ENCODE assay signal across 8 cellular contexts in genomic region chr11:101880208-101880607, GRCh38. TPM values are rescaled to one million over a fixed set of nuclear protein-coding genes. Genes with fewer than 3 reads are reported as not detected.
DNase-seq lines count a peak whose midpoint lies in the region; ATAC-seq and TF ChIP-seq lines count a peak whose summit lies in the region.

No MANE protein-coding gene starts in this region.

- peaks cover 5% of the 10 kb centered on the region for H3K4me1 Mint-ChIP-seq in progenitor cell of endocrine pancreas (ENCODE audit: low read depth)

- intact Hi-C loops in left cardiac atrium (cut with DNase I) = no loop called here

- no peak for ATAC-seq in left cardiac atrium

- H3K9me3 Mint-ChIP-seq in progenitor cell of endocrine pancreas (ENCODE audit: low read depth) = peaks cover 8% of the 10 kb centered on the region

- no peak overlapping the region for H3K27ac ChIP-seq in coronary artery

- no peaks in the 10 kb centered on the region for H3K27me3 Mint-ChIP-seq in progenitor cell of endocrine pancreas

- H3K27ac Mint-ChIP-seq in progenitor cell of endocrine pancreas = no peak overlapping the region

- no peaks in the 10 kb centered on the region for H3K36me3 Mint-ChIP-seq in progenitor cell of endocrine pancreas (ENCODE audit: insufficient read depth)

- TF ChIP-seq CTCF in cardiac fibroblast (IDR thresholded peaks at IDR 0.05; ENCODE audit: low read depth, low read length) (peak; percentile 62), progenitor cell of endocrine pancreas (IDR thresholded peaks at IDR 0.05; ENCODE audit: unreplicated experiment) (peak; percentile 41), coronary artery (IDR thresholded peaks at IDR 0.05) (no peak)

- no peak overlapping the region for H3K4me3 Mint-ChIP-seq in progenitor cell of endocrine pancreas (ENCODE audit: low read depth)

- DNase-seq in DMS 273 (lab: John Stamatoyannopoulos, UW; ENCODE audit: unreplicated experiment) (peak; percentile 18), DMS 273 treated with DMSO at 0.1 percent for 48 hours (lab: John Stamatoyannopoulos, UW) (no peak), MV-4-11 (lab: John Stamatoyannopoulos, UW) (peak; percentile 3), cardiac fibroblast (ENCODE audit: low read depth in 2 of 2) (peak; percentile 85 to 86), progenitor cell of endocrine pancreas (ENCODE audit: low spot score, unreplicated experiment) (no peak), coronary artery (ENCODE audit: low spot score) (no peak), left cardiac atrium (no peak), SKM-1 treated with dmso at 0.1 percent for 144 hours (lab: John Stamatoyannopoulos, UW; ENCODE audit: unreplicated experiment) (no peak)

- H3K4me3 ChIP-seq in cardiac fibroblast (replicated peaks in 1 of 2; ENCODE audit: low read depth in 2 of 2, low read length in 2 of 2) (no peak overlapping the region), coronary artery (no peak overlapping the region)

RNA-seq across cellular contexts. Expression of gene CEP126, which starts 34.6 kb away (rescaled TPM):
- total RNA-seq in progenitor cell of endocrine pancreas (2.1 and 2.6 TPM in 2 replicates), left cardiac atrium (1 to 10 TPM; 3.3 to 3.8 TPM)

RNA-seq across cellular contexts. Expression of gene ANGPTL5, which starts 36.1 kb away (rescaled TPM):
- total RNA-seq in progenitor cell of endocrine pancreas = not detected in 2 replicates
- total RNA-seq in left cardiac atrium = 1 to 10 TPM; 1.4 to 4.0 TPM

Comparison
In these comparisons a context has a peak if more than half of its experiments do, and no peak if none do; other contexts are left out.
1. DNase-seq: peak in DMS 273 (single experiment), MV-4-11 (single experiment) and cardiac fibroblast (2 of 2); none in DMS 273 treated with DMSO at 0.1 percent for 48 hours (single experiment), progenitor cell of endocrine pancreas (single experiment), coronary artery (single experiment), left cardiac atrium (single experiment) and SKM-1 treated with dmso at 0.1 percent for 144 hours (single experiment).